In the genomic region with DNA sequence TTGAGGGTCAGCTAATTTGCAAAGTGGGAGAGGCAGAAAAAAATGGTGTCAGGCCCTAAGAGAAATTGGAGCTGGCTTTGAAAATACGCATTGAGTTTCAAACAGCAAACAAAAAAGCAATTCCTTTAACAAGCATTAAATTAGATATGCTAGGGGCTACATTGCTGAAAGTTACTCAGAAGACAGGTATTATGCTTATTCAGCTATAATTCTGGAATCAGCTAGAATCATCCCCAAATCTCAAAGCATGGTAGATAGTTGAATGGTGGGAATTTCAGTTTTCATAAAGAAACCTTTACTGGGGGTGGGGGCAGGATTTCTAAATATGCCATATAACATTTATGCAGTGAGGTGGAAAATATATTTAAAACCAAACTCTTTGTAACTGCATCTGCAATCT, we compare ENCODE assay signal across 25 cellular contexts.
"Had no signal": no experiment of that assay in that cellular context is flagged by ENCODE, and none has a peak within 500 bp of the region (broad histone marks: within the 10 kb centered on the region; RNA-seq: fewer than 3 reads in every experiment).

No MANE protein-coding gene starts in this region.

- H3K27ac ChIP-seq: brain microvascular endothelial cell, Peyer's patch, RWPE1, SJCRH30 had no signal

- H3K4me3 ChIP-seq: Peyer's patch, SJCRH30 had no signal

- H3K27ac Mint-ChIP-seq: activated B cell treated with CpG ODN at 0.5 μM for 24 hours; activated CD4-positive, alpha-beta memory T cell treated with anti-CD3 and anti-CD28 coated beads, Interleukin-2, amount 10 ng/mL, durations not matched to agents 7 days and 5 days; activated naive CD4-positive, alpha-beta T cell treated with anti-CD3 and anti-CD28 coated beads for 36 hours; activated T-helper 17 cell treated with anti-CD3 and anti-CD28 coated beads, Interleukin-2, amount 50 U/mL, for 72 hours had no signal

- H3K9me3 ChIP-seq: Peyer's patch, SJCRH30, SK-N-SH had no signal

- H3K4me3 Mint-ChIP-seq: activated CD4-positive, alpha-beta memory T cell treated with anti-CD3 and anti-CD28 coated beads, Interleukin-2, amount 10 ng/mL, durations not matched to agents 7 days and 5 days; activated naive CD4-positive, alpha-beta T cell treated with anti-CD3 and anti-CD28 coated beads for 36 hours; activated naive CD8-positive, alpha-beta T cell had no signal

- H3K27me3 Mint-ChIP-seq: activated B cell treated with CpG ODN at 0.5 μM for 24 hours; activated CD4-positive, alpha-beta memory T cell treated with anti-CD3 and anti-CD28 coated beads, Interleukin-2, amount 10 ng/mL, durations not matched to agents 7 days and 5 days; activated naive CD8-positive, alpha-beta T cell; activated T-helper 17 cell treated with anti-CD3 and anti-CD28 coated beads, Interleukin-2, amount 50 U/mL, for 72 hours had no signal

- H3K27me3 ChIP-seq: brain microvascular endothelial cell, Peyer's patch, SJCRH30 had no signal

- DNase-seq: activated B cell treated with CpG ODN at 0.5 μM for 24 hours; activated CD4-positive, alpha-beta memory T cell treated with anti-CD3 and anti-CD28 coated beads, Interleukin-2, amount 10 ng/mL, durations not matched to agents 7 days and 5 days; activated CD4-positive, alpha-beta T cell treated with anti-CD3 and anti-CD28 coated beads for 1 hour; activated CD4-positive, alpha-beta T cell treated with anti-CD3 and anti-CD28 coated beads, Interleukin-2, amount 50 U/mL, for 1 hour; activated gamma-delta T cell; activated naive CD4-positive, alpha-beta T cell treated with anti-CD3 and anti-CD28 coated beads for 36 hours; activated T-cell treated with anti-CD3 and anti-CD28 coated beads for 4 hours; activated T-cell treated with anti-CD3 and anti-CD28 coated beads, Interleukin-2, amount 50 U/mL, for 48 hours; amygdala; brain microvascular endothelial cell; cerebellar nuclear complex; Kasumi-1; NCI-H146; NCI-H187 treated with DMSO at 0.1 percent for 48 hours; NCI-H2081 treated with DMSO at 0.1 percent for 48 hours; NCI-H446; NCI-H524; Peyer's patch; Right ventricle myocardium superior; SJCRH30; SK-N-SH; T-helper 9 cell had no signal

- ATAC-seq: activated T-helper 17 cell treated with anti-CD3 and anti-CD28 coated beads, Interleukin-2, amount 50 U/mL, for 72 hours had no signal

- H3K36me3 ChIP-seq: brain microvascular endothelial cell, Peyer's patch, SJCRH30 had no signal

- H3K36me3 Mint-ChIP-seq: activated naive CD8-positive, alpha-beta T cell had no signal

- H3K9me3 Mint-ChIP-seq: activated B cell treated with CpG ODN at 0.5 μM for 24 hours; activated CD4-positive, alpha-beta memory T cell treated with anti-CD3 and anti-CD28 coated beads, Interleukin-2, amount 10 ng/mL, durations not matched to agents 7 days and 5 days; activated naive CD4-positive, alpha-beta T cell treated with anti-CD3 and anti-CD28 coated beads for 36 hours; activated T-helper 17 cell treated with anti-CD3 and anti-CD28 coated beads, Interleukin-2, amount 50 U/mL, for 72 hours had no signal
